Comparison of ENCODE assay signal across 8 cellular contexts in the genomic region with DNA sequence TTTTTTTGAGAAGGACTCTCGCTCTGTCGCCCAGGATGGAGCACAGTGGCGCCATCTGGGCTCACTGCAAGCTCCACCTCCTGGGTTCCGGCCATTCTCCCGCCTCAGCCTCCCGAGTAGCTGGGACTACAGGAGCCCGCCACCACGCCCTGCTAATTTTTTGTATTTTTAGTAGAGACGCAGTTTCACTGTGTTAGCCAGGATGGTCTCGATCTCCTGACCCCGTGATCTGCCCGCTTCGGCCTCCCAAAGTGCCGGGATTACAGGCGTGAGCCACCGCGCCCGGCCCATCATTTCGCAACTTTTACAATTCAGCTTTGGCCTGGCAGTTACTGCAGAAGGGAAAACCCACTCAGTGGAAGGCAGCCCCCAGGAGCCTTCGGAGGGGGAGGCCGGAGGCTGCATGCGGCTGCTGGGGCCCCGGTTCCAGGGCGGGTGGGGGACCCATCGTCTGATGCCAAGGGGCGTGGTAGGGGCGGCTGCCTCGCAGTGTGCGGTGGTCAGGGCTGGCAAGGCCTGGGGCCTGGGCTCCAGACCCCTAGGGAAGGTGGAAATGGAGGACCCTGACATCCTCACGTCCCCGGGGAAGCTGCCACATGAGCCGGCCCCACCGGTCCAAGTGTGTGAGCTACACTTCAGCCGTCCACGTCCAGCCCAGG. TPM values are rescaled to one million over a fixed set of nuclear protein-coding genes. Genes with fewer than 3 reads are reported as not detected.
DNase-seq lines count a peak whose midpoint lies in the region; ATAC-seq and TF ChIP-seq lines count a peak whose summit lies in the region.
"Not testable (repeated sequence)": the region's sequence is repeated elsewhere in the genome, so short reads cannot be mapped to it uniquely, and the experiment has no call there.

No MANE protein-coding gene starts in this region.

- H3F3A ChIP-seq in Loucy (ENCODE audit: low read depth), result not testable (repeated sequence)

- H3K4me2 ChIP-seq in Loucy (ENCODE audit: low read depth, low read length, poor library complexity, severe bottlenecking) (peak overlapping the region; percentile 90), fibroblast of lung (ENCODE audit: extremely low read depth, insufficient read depth, low read length) (peak overlapping the region; percentile 81)

- H3K79me2 ChIP-seq in Loucy (ENCODE audit: insufficient read depth, low read length), result peaks cover 29% of the 10 kb centered on the region; the same call in 1 of the 2 replicates
- peaks cover 16% of the 10 kb centered on the region for H3K79me2 ChIP-seq in fibroblast of lung (ENCODE audit: control insufficient read depth, insufficient read depth, low read length)

- WGBS in aorta, 2 donors, result 63 to 67% methylated on average over 33 to 35 of the region's 35 CpGs

- peak; percentile 3 to 9 for ATAC-seq in lower lobe of right lung
- ATAC-seq in aorta (ENCODE audit: low FRiP score), result peak; percentile 0

- intact Hi-C loops in lower lobe of right lung (cut with DNase I), result not testable (repeated sequence)
- intact Hi-C loops in aorta (cut with DNase I), result loop anchor here (1.0 to 5.0 kb wide), 3 partner anchors 44 to 404 kb away; partner anchors contain the start of genes TRAPPC2L (in 2 of the 2), GALNS (in 1 of the 2) and ZNF778 (in 1 of the 2)

- not testable (repeated sequence) for H3K27me3 ChIP-seq in Loucy (ENCODE audit: insufficient read depth, low read length, poor library complexity, severe bottlenecking); fibroblast of lung (ENCODE audit: control insufficient read depth, insufficient read depth, low read length); lower lobe of right lung (ENCODE audit: low read depth); aorta (ENCODE audit: control insufficient read depth in 1 of 2, insufficient read depth in 2 of 2, low read length in 1 of 2)

- not testable (repeated sequence) for H3K9me3 ChIP-seq in Loucy (ENCODE audit: insufficient read depth, low read depth, low read length); fibroblast of lung (ENCODE audit: control insufficient read depth, insufficient read depth, low read depth, low read length); lower lobe of right lung; aorta (ENCODE audit: control insufficient read depth, low read length)

- not testable (repeated sequence) for H3K9me2 ChIP-seq in Loucy (replicated peaks; ENCODE audit: low read depth, low read length)

- peak overlapping the region; percentile 81; the same call in 1 of the 2 replicates for H2AFZ ChIP-seq in Loucy (ENCODE audit: low read length)
- H2AFZ ChIP-seq in fibroblast of lung (ENCODE audit: low read length), result not testable (repeated sequence)

- H3K9ac ChIP-seq in Loucy (ENCODE audit: low read depth, low read length, poor library complexity, severe bottlenecking), result peak overlapping the region; percentile 79
- H3K9ac ChIP-seq in fibroblast of lung (ENCODE audit: insufficient read depth, low read length), result not testable (repeated sequence)

- peaks cover 25% of the 10 kb centered on the region for H4K20me1 ChIP-seq in Loucy (ENCODE audit: insufficient read depth, low read length, poor library complexity, severe bottlenecking)
- not testable (repeated sequence) for H4K20me1 ChIP-seq in fibroblast of lung (ENCODE audit: control insufficient read depth, extremely low read depth, insufficient read depth, low read length)

- H3K36me3 ChIP-seq in Loucy (ENCODE audit: insufficient read depth, low read length); aorta (ENCODE audit: control insufficient read depth in 1 of 2, insufficient read depth in 2 of 2, low read length in 1 of 2): not testable (repeated sequence)
- H3K36me3 ChIP-seq in fibroblast of lung (ENCODE audit: control insufficient read depth, insufficient read depth, low read length), result peaks cover 14% of the 10 kb centered on the region
- H3K36me3 ChIP-seq in lower lobe of right lung, result peaks cover 14% of the 10 kb centered on the region

- DNase-seq in ELF-1 (ENCODE audit: low read depth, low spot score) (peak; percentile 79), UCSD-AML1 (lab: John Stamatoyannopoulos, UW; ENCODE audit: unreplicated experiment) (peak; percentile 67), fibroblast of lung (ENCODE audit: low read depth in 2 of 2) (peak in 1 of 2 donors; percentile 65), lower lobe of right lung (peak; percentile 73), aorta (peak in 1 of 2 donors; percentile 74)
- DNase-seq in astrocyte of the spinal cord (ENCODE audit: low read depth, low spot score); retinal pigment epithelial cell (ENCODE audit: low read depth): not testable (repeated sequence)

- in situ Hi-C loops in astrocyte of the spinal cord (cut with HindIII; ENCODE audit: low sequenced_read_pairs), result not testable (repeated sequence)

- H3K4me3 ChIP-seq in Loucy (ENCODE audit: low read length, poor library complexity, severe bottlenecking) (peak overlapping the region; percentile 91), astrocyte of the spinal cord (ENCODE audit: low read depth, low read length) (peak overlapping the region; percentile 42), fibroblast of lung (replicated peaks in 1 of 4; ENCODE audit: control extremely low read depth in 1 of 4, insufficient read depth in 1 of 4, low read depth in 3 of 4, low read length in 4 of 4) (peak overlapping the region in 2 of 4 experiments; percentile 65 to 73), lower lobe of right lung (peak overlapping the region; percentile 94), retinal pigment epithelial cell (ENCODE audit: low read length) (peak overlapping the region; percentile 55), aorta (ENCODE audit: low read length in 2 of 2) (peak overlapping the region; percentile 44 to 47)

- not testable (repeated sequence) for TF ChIP-seq CTCF in Loucy (conservative IDR thresholded peaks at IDR 0.05; ENCODE audit: low read length); fibroblast of lung (conservative IDR thresholded peaks at IDR 0.05 in 1 of 2, IDR thresholded peaks at IDR 0.05 in 1 of 2; ENCODE audit: low read depth in 1 of 2, low read length in 2 of 2); lower lobe of right lung (IDR thresholded peaks at IDR 0.05)
- TF ChIP-seq CTCF in astrocyte of the spinal cord (IDR thresholded peaks at IDR 0.05; ENCODE audit: low read depth, low read length) (peak; percentile 2), retinal pigment epithelial cell (conservative IDR thresholded peaks at IDR 0.05; ENCODE audit: low read depth, low read length) (peak; percentile 8)

- H3K27ac ChIP-seq in fibroblast of lung (ENCODE audit: insufficient read depth, low read length) (peak overlapping the region; percentile 88), lower lobe of right lung (peak overlapping the region; percentile 95), aorta (ENCODE audit: low read depth in 1 of 2, low read length in 2 of 2) (peak overlapping the region in 1 of 2 donors; percentile 81)

- H3K4me1 ChIP-seq in Loucy (ENCODE audit: insufficient read depth, low read length, poor library complexity, severe bottlenecking); aorta (ENCODE audit: control insufficient read depth in 1 of 2, insufficient read depth in 2 of 2, low read length in 2 of 2): not testable (repeated sequence)
- peaks cover 16% of the 10 kb centered on the region for H3K4me1 ChIP-seq in fibroblast of lung (ENCODE audit: control insufficient read depth, extremely low read depth, insufficient read depth, low read length)
- H3K4me1 ChIP-seq in lower lobe of right lung, result peaks cover 31% of the 10 kb centered on the region

RNA-seq across cellular contexts. Expression of gene APRT, which starts 1.1 kb away (rescaled TPM):
- total RNA-seq in fibroblast of lung, result 50.3 and 95.6 TPM in 2 replicates
- 39.2 and 57.6 TPM in 2 replicates for polyA plus RNA-seq in fibroblast of lung
- 155 and 232 TPM in 2 replicates for polyA plus RNA-seq in fibroblast of lung (2012)
- 62.8 and 64.3 TPM in 2 replicates for polyA minus RNA-seq in fibroblast of lung (ENCODE audit: low replicate concordance)
- 87.8 TPM for total RNA-seq in lower lobe of right lung
- 10 to 100 TPM; 60.2 to 61.3 TPM for total RNA-seq in aorta
- 100 to 1,000 TPM in 1 of 2 donors, 10 to 100 TPM in 1; 88.6 to 116 TPM for polyA plus RNA-seq in aorta

RNA-seq across cellular contexts. Expression of gene CDT1, which starts 9.3 kb away (rescaled TPM):
- 0.77 and 3.6 TPM in 2 replicates for total RNA-seq in fibroblast of lung
- polyA plus RNA-seq in fibroblast of lung, result 1.3 and 4.5 TPM in 2 replicates
- 4.2 and 19.0 TPM in 2 replicates for polyA plus RNA-seq in fibroblast of lung (2012)
- polyA minus RNA-seq in fibroblast of lung (ENCODE audit: low replicate concordance), result 4.7 and 23.7 TPM in 2 replicates
- 3.5 TPM for total RNA-seq in lower lobe of right lung
- 1 to 10 TPM in 1 of 2 donors, under 1 TPM in 1; 0.88 to 1.5 TPM for total RNA-seq in aorta
- 1 to 10 TPM in 1 of 2 donors, under 1 TPM in 1; 0.05 to 1.0 TPM for polyA plus RNA-seq in aorta

RNA-seq across cellular contexts. Expression of gene PIEZO1, which starts 27.8 kb away (rescaled TPM):
- total RNA-seq in fibroblast of lung, result 135 and 313 TPM in 2 replicates
- 94.5 and 126 TPM in 2 replicates for polyA plus RNA-seq in fibroblast of lung
- 184 and 260 TPM in 2 replicates for polyA plus RNA-seq in fibroblast of lung (2012)
- polyA minus RNA-seq in fibroblast of lung (ENCODE audit: low replicate concordance), result 1,099 and 1,312 TPM in 2 replicates
- total RNA-seq in lower lobe of right lung, result 164 TPM
- total RNA-seq in aorta, result 100 to 1,000 TPM; 101 to 120 TPM
- 100 to 1,000 TPM in 1 of 2 donors, 10 to 100 TPM in 1; 35.9 to 205 TPM for polyA plus RNA-seq in aorta

RNA-seq across cellular contexts. Expression of gene GALNS, which starts 43.9 kb away (rescaled TPM):
- total RNA-seq in fibroblast of lung (20.8 and 29.6 TPM in 2 replicates), lower lobe of right lung (48.5 TPM), aorta (10 to 100 TPM; 29.5 to 44.1 TPM)
- polyA plus RNA-seq in fibroblast of lung (8.6 and 10.6 TPM in 2 replicates), aorta (10 to 100 TPM in 1 of 2 donors, 1 to 10 TPM in 1; 9.3 to 28.2 TPM)
- polyA plus RNA-seq in fibroblast of lung (2012), result 26.6 and 42.5 TPM in 2 replicates
- polyA minus RNA-seq in fibroblast of lung (ENCODE audit: low replicate concordance), result 14.6 and 37.4 TPM in 2 replicates

RNA-seq across cellular contexts. Expression of gene TRAPPC2L, which starts 44.1 kb away (rescaled TPM):
- 46.5 and 47.7 TPM in 2 replicates for total RNA-seq in fibroblast of lung
- 63.7 and 78.6 TPM in 2 replicates for polyA plus RNA-seq in fibroblast of lung
- polyA plus RNA-seq in fibroblast of lung (2012), result 190 and 225 TPM in 2 replicates
- polyA minus RNA-seq in fibroblast of lung (ENCODE audit: low replicate concordance), result 164 and 219 TPM in 2 replicates
- 51.4 TPM for total RNA-seq in lower lobe of right lung
- total RNA-seq in aorta, result 10 to 100 TPM; 27.8 to 31.2 TPM
- 10 to 100 TPM; 53.9 to 54.1 TPM for polyA plus RNA-seq in aorta
